In genomic region chr2:47833516-47833968, GRCh38 we compare ENCODE assay signal across 13 cellular contexts. TPM values are rescaled to one million over a fixed set of nuclear protein-coding genes. Genes with fewer than 3 reads are reported as not detected.
A peak's percentile ranks its signal among the peaks of the same experiment; 100 is the strongest.
DNase-seq lines count a peak whose midpoint lies in the region; ATAC-seq and TF ChIP-seq lines count a peak whose summit lies in the region.
"Had no signal": no experiment of that assay in that cellular context is flagged by ENCODE, and none has a peak within 500 bp of the region (broad histone marks: within the 10 kb centered on the region; RNA-seq: fewer than 3 reads in every experiment).

No MANE protein-coding gene starts in this region.

- H3K4me1 ChIP-seq in DOHH2 (ENCODE audit: control insufficient read depth, low read length) = peaks cover 26% of the 10 kb centered on the region
- H3K4me1 ChIP-seq in ovary (ENCODE audit: insufficient read depth) = no peaks in the 10 kb centered on the region
- H3K4me1 ChIP-seq: A549, SJSA1 had no signal

- ATAC-seq in GM19043 (IDR thresholded peaks at IDR 0.05; ENCODE audit: low read depth, unreplicated experiment) = peak; percentile 88
- ATAC-seq in HG02610 (IDR thresholded peaks at IDR 0.05; ENCODE audit: unreplicated experiment) = peak; percentile 79
- peak; percentile 93 for ATAC-seq in HG03432 (IDR thresholded peaks at IDR 0.05; ENCODE audit: unreplicated experiment)
- ATAC-seq: A549 had no signal

- no peaks in the 10 kb centered on the region for H4K20me1 ChIP-seq in DOHH2 (ENCODE audit: control insufficient read depth, insufficient read depth, low read depth, low read length)

- H3K4me3 ChIP-seq in DOHH2 (ENCODE audit: low read length) (no peak overlapping the region), ovary (no peak overlapping the region)
- H3K4me3 ChIP-seq: A549, SJSA1 had no signal

- no peak for DNase-seq in 8988T
- DNase-seq in hepatic stellate cell (ENCODE audit: low spot score) = no peak
- DNase-seq in amniotic stem cell (lab: John Stamatoyannopoulos, UW) = no peak
- DNase-seq in ovary = no peak
- DNase-seq: activated CD4-positive, CD25-positive, alpha-beta regulatory T cell; DMS 273 treated with DMSO at 0.1 percent for 48 hours; NCI-H1092 had no signal

- H3K9me3 ChIP-seq in DOHH2 (ENCODE audit: control insufficient read depth, insufficient read depth, low read length) (no peaks in the 10 kb centered on the region), ovary (no peaks in the 10 kb centered on the region)
- H3K9me3 ChIP-seq: A549, SJSA1 had no signal

- no peak for TF ChIP-seq CTCF in DOHH2 (IDR thresholded peaks at IDR 0.05; ENCODE audit: low read depth, low read length, poor library complexity, severe bottlenecking)
- no peak for TF ChIP-seq CTCF in ovary (IDR thresholded peaks at IDR 0.05)

- no peaks in the 10 kb centered on the region for H3K9me2 ChIP-seq in DOHH2 (replicated peaks; ENCODE audit: control insufficient read depth, low read length)

- H3K36me3 ChIP-seq in DOHH2 (ENCODE audit: control insufficient read depth, low read length) (peaks cover 83% of the 10 kb centered on the region), ovary (no peaks in the 10 kb centered on the region)

- H3F3A ChIP-seq in DOHH2 (ENCODE audit: control insufficient read depth, insufficient read depth) = peaks cover 3% of the 10 kb centered on the region; the same call in 1 of the 2 replicates

- H3K79me2 ChIP-seq in DOHH2 (ENCODE audit: control insufficient read depth, low read length) = no peaks in the 10 kb centered on the region; the same call in 1 of the 2 replicates

- TF ChIP-seq EP300 in ovary (IDR thresholded peaks at IDR 0.05) = no peak

- H3K27ac ChIP-seq in DOHH2 (ENCODE audit: low read depth, low read length) (peak overlapping the region; percentile 55), ovary (no peak overlapping the region)
- H3K27ac ChIP-seq: A549, SJSA1 had no signal

- no peak for TF ChIP-seq POLR2A in ovary (IDR thresholded peaks at IDR 0.05)

- 90 to 97% (median 96%) methylated on average over 2 of the region's 2 CpGs for WGBS in ovary, 3 donors

- intact Hi-C loops in ovary (cut with DNase I) = no loop called here

- peak overlapping the region; percentile 27; the same call in 1 of the 2 replicates for H3K4me2 ChIP-seq in DOHH2 (ENCODE audit: low read length)
- H3K4me2 ChIP-seq: A549 had no signal

- H3K27me3 ChIP-seq in DOHH2 (ENCODE audit: control insufficient read depth, low read length) = no peaks in the 10 kb centered on the region
- no peaks in the 10 kb centered on the region for H3K27me3 ChIP-seq in ovary
- H3K27me3 ChIP-seq: SJSA1 had no signal

RNA-seq across cellular contexts. Expression of gene MSH6, which starts 50.6 kb away (rescaled TPM):
- total RNA-seq in ovary = 100 to 1,000 TPM in 2 of 7 donors, 10 to 100 TPM in 5; 61.9 to 134 (median 87.0) TPM
- polyA plus RNA-seq in ovary = 10 to 100 TPM; 50.1 to 66.0 TPM
